1 cellular context compared by ENCODE assay signal in the genomic region with DNA sequence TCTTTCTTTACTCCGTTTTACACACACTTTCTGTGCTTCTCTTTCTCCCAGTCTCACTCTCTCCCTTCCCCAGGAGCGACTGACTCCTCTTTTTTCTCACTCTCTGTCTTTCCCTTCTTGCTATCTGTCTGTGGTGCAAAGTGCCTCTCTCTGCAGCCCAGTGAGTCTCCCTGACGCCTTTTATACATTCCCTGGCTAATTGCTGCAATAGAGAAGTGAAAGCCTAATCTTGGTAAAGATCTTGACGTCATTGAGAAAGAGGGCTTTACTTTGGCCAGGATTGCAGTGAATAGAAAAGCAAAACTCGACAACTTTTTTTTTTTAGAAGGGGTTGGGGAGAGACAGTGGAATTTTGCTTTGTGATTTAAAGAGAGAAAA.
TF ChIP-seq lines count a peak whose summit lies in the region.

No MANE protein-coding gene starts in this region.

TF ChIP-seq in H1, 55 proteins besides CTCF, POLR2A, EP300 and RAD21 (continued from another document):
- TF ChIP-seq, protein P1, sequence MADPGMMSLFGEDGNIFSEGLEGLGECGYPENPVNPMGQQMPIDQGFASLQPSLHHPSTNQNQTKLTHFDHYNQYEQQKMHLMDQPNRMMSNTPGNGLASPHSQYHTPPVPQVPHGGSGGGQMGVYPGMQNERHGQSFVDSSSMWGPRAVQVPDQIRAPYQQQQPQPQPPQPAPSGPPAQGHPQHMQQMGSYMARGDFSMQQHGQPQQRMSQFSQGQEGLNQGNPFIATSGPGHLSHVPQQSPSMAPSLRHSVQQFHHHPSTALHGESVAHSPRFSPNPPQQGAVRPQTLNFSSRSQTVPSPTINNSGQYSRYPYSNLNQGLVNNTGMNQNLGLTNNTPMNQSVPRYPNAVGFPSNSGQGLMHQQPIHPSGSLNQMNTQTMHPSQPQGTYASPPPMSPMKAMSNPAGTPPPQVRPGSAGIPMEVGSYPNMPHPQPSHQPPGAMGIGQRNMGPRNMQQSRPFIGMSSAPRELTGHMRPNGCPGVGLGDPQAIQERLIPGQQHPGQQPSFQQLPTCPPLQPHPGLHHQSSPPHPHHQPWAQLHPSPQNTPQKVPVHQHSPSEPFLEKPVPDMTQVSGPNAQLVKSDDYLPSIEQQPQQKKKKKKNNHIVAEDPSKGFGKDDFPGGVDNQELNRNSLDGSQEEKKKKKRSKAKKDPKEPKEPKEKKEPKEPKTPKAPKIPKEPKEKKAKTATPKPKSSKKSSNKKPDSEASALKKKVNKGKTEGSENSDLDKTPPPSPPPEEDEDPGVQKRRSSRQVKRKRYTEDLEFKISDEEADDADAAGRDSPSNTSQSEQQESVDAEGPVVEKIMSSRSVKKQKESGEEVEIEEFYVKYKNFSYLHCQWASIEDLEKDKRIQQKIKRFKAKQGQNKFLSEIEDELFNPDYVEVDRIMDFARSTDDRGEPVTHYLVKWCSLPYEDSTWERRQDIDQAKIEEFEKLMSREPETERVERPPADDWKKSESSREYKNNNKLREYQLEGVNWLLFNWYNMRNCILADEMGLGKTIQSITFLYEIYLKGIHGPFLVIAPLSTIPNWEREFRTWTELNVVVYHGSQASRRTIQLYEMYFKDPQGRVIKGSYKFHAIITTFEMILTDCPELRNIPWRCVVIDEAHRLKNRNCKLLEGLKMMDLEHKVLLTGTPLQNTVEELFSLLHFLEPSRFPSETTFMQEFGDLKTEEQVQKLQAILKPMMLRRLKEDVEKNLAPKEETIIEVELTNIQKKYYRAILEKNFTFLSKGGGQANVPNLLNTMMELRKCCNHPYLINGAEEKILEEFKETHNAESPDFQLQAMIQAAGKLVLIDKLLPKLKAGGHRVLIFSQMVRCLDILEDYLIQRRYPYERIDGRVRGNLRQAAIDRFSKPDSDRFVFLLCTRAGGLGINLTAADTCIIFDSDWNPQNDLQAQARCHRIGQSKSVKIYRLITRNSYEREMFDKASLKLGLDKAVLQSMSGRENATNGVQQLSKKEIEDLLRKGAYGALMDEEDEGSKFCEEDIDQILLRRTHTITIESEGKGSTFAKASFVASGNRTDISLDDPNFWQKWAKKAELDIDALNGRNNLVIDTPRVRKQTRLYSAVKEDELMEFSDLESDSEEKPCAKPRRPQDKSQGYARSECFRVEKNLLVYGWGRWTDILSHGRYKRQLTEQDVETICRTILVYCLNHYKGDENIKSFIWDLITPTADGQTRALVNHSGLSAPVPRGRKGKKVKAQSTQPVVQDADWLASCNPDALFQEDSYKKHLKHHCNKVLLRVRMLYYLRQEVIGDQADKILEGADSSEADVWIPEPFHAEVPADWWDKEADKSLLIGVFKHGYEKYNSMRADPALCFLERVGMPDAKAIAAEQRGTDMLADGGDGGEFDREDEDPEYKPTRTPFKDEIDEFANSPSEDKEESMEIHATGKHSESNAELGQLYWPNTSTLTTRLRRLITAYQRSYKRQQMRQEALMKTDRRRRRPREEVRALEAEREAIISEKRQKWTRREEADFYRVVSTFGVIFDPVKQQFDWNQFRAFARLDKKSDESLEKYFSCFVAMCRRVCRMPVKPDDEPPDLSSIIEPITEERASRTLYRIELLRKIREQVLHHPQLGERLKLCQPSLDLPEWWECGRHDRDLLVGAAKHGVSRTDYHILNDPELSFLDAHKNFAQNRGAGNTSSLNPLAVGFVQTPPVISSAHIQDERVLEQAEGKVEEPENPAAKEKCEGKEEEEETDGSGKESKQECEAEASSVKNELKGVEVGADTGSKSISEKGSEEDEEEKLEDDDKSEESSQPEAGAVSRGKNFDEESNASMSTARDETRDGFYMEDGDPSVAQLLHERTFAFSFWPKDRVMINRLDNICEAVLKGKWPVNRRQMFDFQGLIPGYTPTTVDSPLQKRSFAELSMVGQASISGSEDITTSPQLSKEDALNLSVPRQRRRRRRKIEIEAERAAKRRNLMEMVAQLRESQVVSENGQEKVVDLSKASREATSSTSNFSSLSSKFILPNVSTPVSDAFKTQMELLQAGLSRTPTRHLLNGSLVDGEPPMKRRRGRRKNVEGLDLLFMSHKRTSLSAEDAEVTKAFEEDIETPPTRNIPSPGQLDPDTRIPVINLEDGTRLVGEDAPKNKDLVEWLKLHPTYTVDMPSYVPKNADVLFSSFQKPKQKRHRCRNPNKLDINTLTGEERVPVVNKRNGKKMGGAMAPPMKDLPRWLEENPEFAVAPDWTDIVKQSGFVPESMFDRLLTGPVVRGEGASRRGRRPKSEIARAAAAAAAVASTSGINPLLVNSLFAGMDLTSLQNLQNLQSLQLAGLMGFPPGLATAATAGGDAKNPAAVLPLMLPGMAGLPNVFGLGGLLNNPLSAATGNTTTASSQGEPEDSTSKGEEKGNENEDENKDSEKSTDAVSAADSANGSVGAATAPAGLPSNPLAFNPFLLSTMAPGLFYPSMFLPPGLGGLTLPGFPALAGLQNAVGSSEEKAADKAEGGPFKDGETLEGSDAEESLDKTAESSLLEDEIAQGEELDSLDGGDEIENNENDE (IDR thresholded peaks at IDR 0.05; ENCODE audit: insufficient replicate concordance, low read length) = no peak
- TF ChIP-seq RXRA (IDR thresholded peaks at IDR 0.05; ENCODE audit: insufficient read depth, low read depth, low read length) (no peak), CEBPB (IDR thresholded peaks at IDR 0.05; ENCODE audit: low read depth, low read length) (no peak)
